In genomic region chr11:5280582-5281102, GRCh38 we compare ENCODE assay signal across 8 cellular contexts. TPM values are rescaled to one million over a fixed set of nuclear protein-coding genes. Genes with fewer than 3 reads are reported as not detected.
DNase-seq lines count a peak whose midpoint lies in the region; ATAC-seq and TF ChIP-seq lines count a peak whose summit lies in the region.

No MANE protein-coding gene starts in this region.

- no peak for TF ChIP-seq CTCF in body of pancreas (IDR thresholded peaks at IDR 0.05)
- no peak for TF ChIP-seq CTCF in lung (IDR thresholded peaks at IDR 0.05; ENCODE audit: control extremely low read depth, extremely low read depth)

- H3K4me1 ChIP-seq in body of pancreas, result no peaks in the 10 kb centered on the region
- no peaks in the 10 kb centered on the region for H3K4me1 ChIP-seq in lung (ENCODE audit: control insufficient read depth in 2 of 2, insufficient read depth in 2 of 2, low read length in 2 of 2)

- H3K36me3 ChIP-seq in body of pancreas (replicated peaks in 1 of 2; ENCODE audit: insufficient read depth in 1 of 2, low read depth in 2 of 2) (no peaks in the 10 kb centered on the region), lung (ENCODE audit: control insufficient read depth in 2 of 2, insufficient read depth in 2 of 2, low read length in 2 of 2) (no peaks in the 10 kb centered on the region)

- WGBS in body of pancreas, 2 donors, result 49 to 63% methylated on average over 3 of the region's 3 CpGs
- 31 to 46% methylated on average over 3 of the region's 3 CpGs for WGBS in lung, 2 donors

- H3K27me3 Mint-ChIP-seq in immature natural killer cell (ENCODE audit: low read depth in 3 of 3), result peaks cover 0 to 4% (median 2%) of the 10 kb centered on the region in 3 donors

- H3K4me3 ChIP-seq in body of pancreas, result no peak overlapping the region
- no peak overlapping the region for H3K4me3 ChIP-seq in lung

- H3K36me3 Mint-ChIP-seq in immature natural killer cell, result no peaks in the 10 kb centered on the region

- no peak overlapping the region for H3K4me3 Mint-ChIP-seq in immature natural killer cell

- no peaks in the 10 kb centered on the region for H3K9me3 ChIP-seq in body of pancreas
- H3K9me3 ChIP-seq in lung (ENCODE audit: control insufficient read depth in 2 of 2, insufficient read depth in 1 of 2, low read length in 1 of 2), result no peaks in the 10 kb centered on the region

- H3K27ac ChIP-seq in body of pancreas (no peak overlapping the region), lung (ENCODE audit: low read depth in 1 of 2, low read length in 1 of 2) (no peak overlapping the region)

- peaks cover 0 to 5% (median 0%) of the 10 kb centered on the region in 6 donors for H3K9me3 Mint-ChIP-seq in immature natural killer cell

- intact Hi-C loops in body of pancreas (cut with DNase I), result no loop called here

- DNase-seq in COLO668 (lab: John Stamatoyannopoulos, UW; ENCODE audit: unreplicated experiment) (peak; percentile 52), NCI-H510A (lab: John Stamatoyannopoulos, UW) (peak; percentile 36), body of pancreas (peak in 3 of 4 donors; percentile 18 to 53 (median 20)), lung (ENCODE audit: low spot score) (peak; percentile 56), putamen (ENCODE audit: low spot score) (no peak), immature natural killer cell (no peak)

- H3K27me3 ChIP-seq in body of pancreas (no peaks in the 10 kb centered on the region), lung (ENCODE audit: control insufficient read depth, insufficient read depth) (no peaks in the 10 kb centered on the region)

- H3K4me1 Mint-ChIP-seq in immature natural killer cell, result no peaks in the 10 kb centered on the region

- TF ChIP-seq POLR2A in body of pancreas (IDR thresholded peaks at IDR 0.05), result no peak

- H3K27ac Mint-ChIP-seq in immature natural killer cell, result no peak overlapping the region

- ATAC-seq in GM18520 (IDR thresholded peaks at IDR 0.05; ENCODE audit: unreplicated experiment), result peak; percentile 98
- ATAC-seq in HG02852 (IDR thresholded peaks at IDR 0.05; ENCODE audit: unreplicated experiment), result peak; percentile 91
- peak; percentile 53 for ATAC-seq in body of pancreas
- ATAC-seq in lung (ENCODE audit: insufficient read depth, low FRiP score), result peak; percentile 78

RNA-seq across cellular contexts. Expression of gene HBE1, which starts 10.9 kb away (rescaled TPM):
- total RNA-seq in body of pancreas, result not detected
- total RNA-seq in lung, result 10 to 100 TPM in 1 of 2 donors, 1 to 10 TPM in 1; 2.1 to 14.6 TPM
- polyA plus RNA-seq in lung, result not detected
- polyA plus RNA-seq in immature natural killer cell, result not detected

RNA-seq across cellular contexts. Expression of gene OR51B4, which starts 21.1 kb away (rescaled TPM):
- under 1 TPM; 0.52 to 0.66 TPM for total RNA-seq in body of pancreas
- 1 to 10 TPM in 1 of 2 donors, not detected in 1; 1.9 TPM for total RNA-seq in lung
- not detected for polyA plus RNA-seq in lung
- not detected for polyA plus RNA-seq in immature natural killer cell

RNA-seq across cellular contexts. Expression of gene HBG2, which starts 26.1 kb away (rescaled TPM):
- total RNA-seq in body of pancreas (not detected), lung (over 10,000 TPM in 1 of 2 donors, 1 to 10 TPM in 1; 8.2 to 13,246 TPM)
- polyA plus RNA-seq in lung (under 1 TPM; 0.31 to 1.00 TPM), immature natural killer cell (1 to 10 TPM in 1 of 3 donors, not detected in 2; 1.9 TPM)

RNA-seq across cellular contexts. Expression of gene HBG1, which starts 31.0 kb away (rescaled TPM):
- total RNA-seq in body of pancreas (not detected), lung (10 to 100 TPM in 1 of 2 donors, 1 to 10 TPM in 1; 1.6 to 60.9 TPM)
- polyA plus RNA-seq in lung (under 1 TPM in 1 of 2 donors, not detected in 1; 0.56 TPM), immature natural killer cell (not detected)

RNA-seq across cellular contexts. Expression of gene OR51B2, which starts 43.5 kb away (rescaled TPM):
- under 1 TPM in 1 of 2 donors, not detected in 1; 0.78 TPM for total RNA-seq in body of pancreas
- 1 to 10 TPM in 1 of 2 donors, not detected in 1; 1.9 TPM for total RNA-seq in lung
- polyA plus RNA-seq in lung, result not detected
- polyA plus RNA-seq in immature natural killer cell, result not detected

Comparison
In these comparisons a context has a peak if more than half of its experiments do, and no peak if none do; other contexts are left out.
1. DNase-seq: peak in COLO668 (single experiment), NCI-H510A (single experiment), body of pancreas (3 of 4) and lung (single experiment); none in putamen (single experiment) and immature natural killer cell (0 of 3).
2. Peak in every context shown above with its lines, with median percentiles within 50 percentile points of each other: ATAC-seq.